In genomic region chr16:75068632-75069031, GRCh38 we compare ENCODE assay signal across 1 cellular context.
TF ChIP-seq lines count a peak whose summit lies in the region.

No MANE protein-coding gene starts in this region.

TF ChIP-seq in GM23338, 12 proteins besides CTCF, POLR2A, EP300 and RAD21 (continued from another document):
- TF ChIP-seq EZH2phosphoT487 (IDR thresholded peaks at IDR 0.05; ENCODE audit: unreplicated experiment) (no peak), ETS1 (IDR thresholded peaks at IDR 0.05) (no peak), ZNF331 (CRISPR knock-in tag; IDR thresholded peaks at IDR 0.05; ENCODE audit: low read depth) (no peak), ZNF462 (CRISPR knock-in tag; IDR thresholded peaks at IDR 0.05) (no peak), STAT1 (IDR thresholded peaks at IDR 0.05; ENCODE audit: unreplicated experiment) (no peak)
TF ChIP-seq in GM23338: peak in this region for 0.
